Comparison of ENCODE assay signal across 19 cellular contexts in genomic region chr7:79412915-79413314, GRCh38.
"Had no signal": no experiment of that assay in that cellular context is flagged by ENCODE, and none has a peak within 500 bp of the region (broad histone marks: within the 10 kb centered on the region; RNA-seq: fewer than 3 reads in every experiment).

No MANE protein-coding gene starts in this region.

- DNase-seq: KBM-7, MV-4-11, NCI-H1092, NCI-H1105 treated with DMSO at 0.1 percent for 48 hours, NCI-H1417 treated with DMSO at 0.1 percent for 48 hours, NCI-H146, NCI-H1694 treated with DMSO at 0.1 percent for 48 hours, NCI-H1930, NCI-H2081 treated with DMSO at 0.1 percent for 48 hours, NCI-H2171, NCI-H226, NCI-H446, NCI-H510A, NCI-H524 treated with DMSO at 0.1 percent for 48 hours, NCI-H69, NCI-H774, Right ventricle myocardium superior, RPMI8226, SK-N-SH had no signal
